16 cellular contexts compared by ENCODE assay signal in the genomic region with DNA sequence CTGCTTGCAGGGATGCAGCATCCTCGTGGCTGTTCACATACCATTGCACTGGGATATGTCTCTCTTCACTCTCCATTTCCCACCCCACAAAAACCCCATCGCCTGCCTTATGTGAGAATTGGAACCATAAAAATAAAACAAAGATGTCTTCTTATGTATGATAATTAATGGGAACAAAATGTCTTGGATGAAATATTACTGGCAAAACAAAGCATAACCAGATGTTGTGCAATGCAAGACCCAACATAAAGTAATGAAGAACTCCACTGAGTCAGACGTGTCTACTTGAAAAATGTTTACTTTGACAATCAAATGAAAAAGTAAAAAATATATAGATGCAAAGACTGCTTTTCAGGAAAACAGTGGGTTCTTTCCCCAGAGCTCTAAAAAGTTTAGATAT.
DNase-seq lines count a peak whose midpoint lies in the region; ATAC-seq and TF ChIP-seq lines count a peak whose summit lies in the region.
"Had no signal": no experiment of that assay in that cellular context is flagged by ENCODE, and none has a peak within 500 bp of the region (broad histone marks: within the 10 kb centered on the region; RNA-seq: fewer than 3 reads in every experiment).

No MANE protein-coding gene starts in this region.

- H3K36me3 ChIP-seq in adipocyte (ENCODE audit: control insufficient read depth, insufficient read depth, low read length, severe bottlenecking) (no peaks in the 10 kb centered on the region), mucosa of descending colon (ENCODE audit: low read depth) (no peaks in the 10 kb centered on the region), thyroid gland (no peaks in the 10 kb centered on the region)

- no peak overlapping the region for H3K27ac ChIP-seq in thyroid gland
- H3K27ac ChIP-seq: HL-60 had no signal

- H3K9me3 ChIP-seq in adipocyte (ENCODE audit: control insufficient read depth, low read length) (no peaks in the 10 kb centered on the region), mucosa of descending colon (no peaks in the 10 kb centered on the region), thyroid gland (no peaks in the 10 kb centered on the region)

- H3K27me3 ChIP-seq in adipocyte (replicated peaks; ENCODE audit: control insufficient read depth, insufficient read depth, low read length) (no peaks in the 10 kb centered on the region), thyroid gland (no peaks in the 10 kb centered on the region)

- DNase-seq in adipocyte (ENCODE audit: low read depth) (peak; percentile 57), cardiac fibroblast (ENCODE audit: low read depth in 2 of 2) (peak; percentile 23 to 62), fibroblast of mammary gland (ENCODE audit: low read depth) (peak; percentile 87), foreskin fibroblast (peak; percentile 34 to 64), mucosa of descending colon (no peak), thyroid gland (no peak), GM20000 (ENCODE audit: low spot score) (no peak), kidney tubule cell (ENCODE audit: low spot score) (no peak)
- DNase-seq: C1 segment of cervical spinal cord; Calu3; CD4-positive, alpha-beta T cell; DMS 273 treated with DMSO at 0.1 percent for 48 hours; H7 had no signal

- H3K4me3 ChIP-seq in adipocyte (ENCODE audit: low read length) (peak overlapping the region; percentile 20), cardiac fibroblast (replicated peaks in 1 of 2; ENCODE audit: low read depth in 2 of 2, low read length in 2 of 2) (no peak overlapping the region), fibroblast of mammary gland (ENCODE audit: control insufficient read depth, low read depth, low read length) (no peak overlapping the region), foreskin fibroblast (ENCODE audit: low read depth in 1 of 2, low read length in 2 of 2) (no peak overlapping the region), mucosa of descending colon (no peak overlapping the region), thyroid gland (replicated peaks in 1 of 3) (no peak overlapping the region)
- H3K4me3 ChIP-seq: GM12878, GM23338 had no signal

- no peak for TF ChIP-seq POLR2A in thyroid gland (IDR thresholded peaks at IDR 0.05)

- WGBS in thyroid gland, 2 donors: 64 to 72% methylated on average over 3 of the region's 3 CpGs

- intact Hi-C loops in mucosa of descending colon (cut with DNase I, micrococcal nuclease) (no loop called here), thyroid gland (cut with DNase I) (no loop called here)

- peak overlapping the region; percentile 43 for H3K9ac ChIP-seq in adipocyte (ENCODE audit: low read length)

- H3K4me1 ChIP-seq in adipocyte (ENCODE audit: control insufficient read depth, insufficient read depth, low read length): peaks cover 59% of the 10 kb centered on the region
- no peaks in the 10 kb centered on the region for H3K4me1 ChIP-seq in mucosa of descending colon (ENCODE audit: low read depth)
- H3K4me1 ChIP-seq in thyroid gland: peaks cover 5 to 8% of the 10 kb centered on the region in 2 donors

- no peak for ATAC-seq in mucosa of descending colon
- ATAC-seq: GM12878, GM23338 had no signal

- TF ChIP-seq CTCF in cardiac fibroblast (IDR thresholded peaks at IDR 0.05; ENCODE audit: low read depth, low read length) (no peak), fibroblast of mammary gland (conservative IDR thresholded peaks at IDR 0.05; ENCODE audit: control insufficient read depth, insufficient read depth, low read depth, low read length) (no peak), foreskin fibroblast (IDR thresholded peaks at IDR 0.05; ENCODE audit: low read depth, low read length) (no peak), mucosa of descending colon (IDR thresholded peaks at IDR 0.05) (no peak), thyroid gland (IDR thresholded peaks at IDR 0.05) (no peak), GM20000 (IDR thresholded peaks at IDR 0.05; ENCODE audit: extremely low read depth, missing control alignments) (no peak)

Comparison
In these comparisons a context has a peak if more than half of its experiments do, and no peak if none do; other contexts are left out.
1. DNase-seq: peak in adipocyte (single experiment), cardiac fibroblast (2 of 2), fibroblast of mammary gland (single experiment) and foreskin fibroblast (2 of 2); none in mucosa of descending colon (0 of 3), thyroid gland (0 of 2), GM20000 (single experiment) and kidney tubule cell (single experiment).